ENCODE assay signal across 24 cellular contexts in the genomic region with DNA sequence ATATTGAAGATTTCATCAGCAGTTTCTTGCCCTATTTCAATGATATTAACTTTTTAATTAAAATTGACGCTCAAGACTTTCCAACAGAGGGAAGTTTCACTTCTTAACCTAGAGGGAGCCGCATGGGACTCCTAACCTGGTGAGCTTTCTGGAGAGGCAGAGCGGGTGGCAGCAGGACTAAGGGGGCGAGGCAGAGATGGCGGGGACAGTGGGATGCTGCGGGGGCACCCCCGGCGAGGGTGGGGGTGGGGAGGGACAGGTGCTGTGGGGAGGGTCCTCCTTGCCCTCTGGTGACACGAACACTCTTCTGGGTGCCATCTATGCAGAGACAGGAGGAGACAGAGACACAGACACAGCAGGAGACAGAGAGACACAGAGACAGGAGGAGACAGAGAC.
DNase-seq lines count a peak whose midpoint lies in the region; ATAC-seq and TF ChIP-seq lines count a peak whose summit lies in the region.
"Had no signal": no experiment of that assay in that cellular context is flagged by ENCODE, and none has a peak within 500 bp of the region (broad histone marks: within the 10 kb centered on the region; RNA-seq: fewer than 3 reads in every experiment).

No MANE protein-coding gene starts in this region.

- H3K27me3 ChIP-seq in naive thymus-derived CD4-positive, alpha-beta T cell (ENCODE audit: control insufficient read depth in 2 of 2, insufficient read depth in 2 of 2, low read length in 2 of 2), result peaks cover 0 to 5% of the 10 kb centered on the region in 2 donors
- H3K27me3 ChIP-seq: BE2C had no signal

- no peaks in the 10 kb centered on the region for H3K9me3 ChIP-seq in naive thymus-derived CD4-positive, alpha-beta T cell (ENCODE audit: control insufficient read depth in 2 of 3, low read length in 3 of 3)
- H3K9me3 ChIP-seq: A549, BE2C, right lobe of liver, SK-N-SH had no signal

- H3K4me3 Mint-ChIP-seq in activated naive CD8-positive, alpha-beta T cell treated with anti-CD3 and anti-CD28 coated beads, Interleukin-2, amount 10 ng/mL, durations not matched to agents 7 days and 5 days, result peak overlapping the region; percentile 52
- no peak overlapping the region for H3K4me3 Mint-ChIP-seq in activated naive CD8-positive, alpha-beta T cell treated with anti-CD3 and anti-CD28 coated beads, Interleukin-2, amount 50 U/mL, for 24 hours
- peak overlapping the region; percentile 43 to 72 (median 66) for H3K4me3 Mint-ChIP-seq in brain
- peak overlapping the region in 8 of 10 donors; percentile 10 to 80 (median 64) for H3K4me3 Mint-ChIP-seq in naive thymus-derived CD4-positive, alpha-beta T cell
- peak overlapping the region; percentile 42 to 48 for H3K4me3 Mint-ChIP-seq in stimulated activated naive B cell treated with anti-CD40 and anti-IgM and Interleukin-4, amounts not matched to agents 10 μg/mL and 1 μg/mL and 100 μg/mL, for 72 hours
- H3K4me3 Mint-ChIP-seq: activated CD8-positive, alpha-beta T cell treated with anti-CD3 and anti-CD28 coated beads, Interleukin-2, amount 10 ng/mL, durations not matched to agents 7 days and 5 days; activated naive CD4-positive, alpha-beta T cell treated with anti-CD3 and anti-CD28 coated beads, Interleukin-2, amount 10 ng/mL, durations not matched to agents 7 days and 5 days; activated T-cell treated with anti-CD3 and anti-CD28 coated beads, Interleukin-2, amount 50 U/mL, for 24 hours had no signal

- H3K36me3 ChIP-seq in naive thymus-derived CD4-positive, alpha-beta T cell (ENCODE audit: control insufficient read depth in 2 of 3, insufficient read depth in 3 of 3, low read length in 3 of 3), result no peaks in the 10 kb centered on the region
- H3K36me3 ChIP-seq: BE2C, right lobe of liver had no signal

- no peak overlapping the region for H3K27ac ChIP-seq in naive thymus-derived CD4-positive, alpha-beta T cell (ENCODE audit: low read depth, low read length)
- H3K27ac ChIP-seq: A549, parathyroid adenoma, right lobe of liver had no signal

- peaks cover 2% of the 10 kb centered on the region for H3K4me1 Mint-ChIP-seq in activated naive CD8-positive, alpha-beta T cell treated with anti-CD3 and anti-CD28 coated beads, Interleukin-2, amount 10 ng/mL, durations not matched to agents 7 days and 5 days
- H3K4me1 Mint-ChIP-seq in activated naive CD8-positive, alpha-beta T cell treated with anti-CD3 and anti-CD28 coated beads, Interleukin-2, amount 50 U/mL, for 24 hours, result peaks cover 3% of the 10 kb centered on the region
- H3K4me1 Mint-ChIP-seq in brain, result peaks cover 10% of the 10 kb centered on the region
- H3K4me1 Mint-ChIP-seq in naive thymus-derived CD4-positive, alpha-beta T cell, result peaks cover 0 to 10% (median 8%) of the 10 kb centered on the region in 7 donors
- H3K4me1 Mint-ChIP-seq in stimulated activated naive B cell treated with anti-CD40 and anti-IgM and Interleukin-4, amounts not matched to agents 10 μg/mL and 1 μg/mL and 100 μg/mL, for 72 hours, result peaks cover 11 to 12% of the 10 kb centered on the region in 2 donors

- no peaks in the 10 kb centered on the region for H3K36me3 Mint-ChIP-seq in activated naive CD8-positive, alpha-beta T cell treated with anti-CD3 and anti-CD28 coated beads, Interleukin-2, amount 10 ng/mL, durations not matched to agents 7 days and 5 days
- no peaks in the 10 kb centered on the region for H3K36me3 Mint-ChIP-seq in activated naive CD8-positive, alpha-beta T cell treated with anti-CD3 and anti-CD28 coated beads, Interleukin-2, amount 50 U/mL, for 24 hours (ENCODE audit: low read depth)
- no peaks in the 10 kb centered on the region for H3K36me3 Mint-ChIP-seq in brain
- peaks cover 0 to 5% (median 0%) of the 10 kb centered on the region in 5 donors for H3K36me3 Mint-ChIP-seq in naive thymus-derived CD4-positive, alpha-beta T cell
- H3K36me3 Mint-ChIP-seq in stimulated activated naive B cell treated with anti-CD40 and anti-IgM and Interleukin-4, amounts not matched to agents 10 μg/mL and 1 μg/mL and 100 μg/mL, for 72 hours, result peaks cover 0 to 3% of the 10 kb centered on the region in 2 donors
- H3K36me3 Mint-ChIP-seq: activated naive CD4-positive, alpha-beta T cell treated with anti-CD3 and anti-CD28 coated beads, Interleukin-2, amount 10 ng/mL, durations not matched to agents 7 days and 5 days; IgD-negative memory B cell had no signal

- CTCF ChIA-PET in naive thymus-derived CD4-positive, alpha-beta T cell (lab: Charles Lee), result no interaction called here

- peaks cover 31% of the 10 kb centered on the region for H3K27me3 Mint-ChIP-seq in activated naive CD8-positive, alpha-beta T cell treated with anti-CD3 and anti-CD28 coated beads, Interleukin-2, amount 10 ng/mL, durations not matched to agents 7 days and 5 days
- peaks cover 39% of the 10 kb centered on the region for H3K27me3 Mint-ChIP-seq in activated naive CD8-positive, alpha-beta T cell treated with anti-CD3 and anti-CD28 coated beads, Interleukin-2, amount 50 U/mL, for 24 hours
- H3K27me3 Mint-ChIP-seq in brain, result peaks cover 75% of the 10 kb centered on the region
- H3K27me3 Mint-ChIP-seq in naive thymus-derived CD4-positive, alpha-beta T cell, result peaks cover 32 to 49% (median 35%) of the 10 kb centered on the region in 5 donors
- H3K27me3 Mint-ChIP-seq in stimulated activated naive B cell treated with anti-CD40 and anti-IgM and Interleukin-4, amounts not matched to agents 10 μg/mL and 1 μg/mL and 100 μg/mL, for 72 hours, result peaks cover 72 to 81% of the 10 kb centered on the region in 2 donors

- H3K4me1 ChIP-seq in naive thymus-derived CD4-positive, alpha-beta T cell (ENCODE audit: control insufficient read depth in 2 of 2, insufficient read depth in 2 of 2, low read length in 2 of 2), result no peaks in the 10 kb centered on the region
- H3K4me1 ChIP-seq: A549, BE2C, parathyroid adenoma, right lobe of liver had no signal

- H3K4me3 ChIP-seq in naive thymus-derived CD4-positive, alpha-beta T cell (ENCODE audit: low read length), result no peak overlapping the region
- H3K4me3 ChIP-seq: A549, right lobe of liver had no signal

- no peaks in the 10 kb centered on the region for H3K9me3 Mint-ChIP-seq in activated naive CD8-positive, alpha-beta T cell treated with anti-CD3 and anti-CD28 coated beads, Interleukin-2, amount 10 ng/mL, durations not matched to agents 7 days and 5 days
- no peaks in the 10 kb centered on the region for H3K9me3 Mint-ChIP-seq in activated naive CD8-positive, alpha-beta T cell treated with anti-CD3 and anti-CD28 coated beads, Interleukin-2, amount 50 U/mL, for 24 hours
- peaks cover 0 to 21% (median 4%) of the 10 kb centered on the region in 5 experiments for H3K9me3 Mint-ChIP-seq in brain
- peaks cover 0 to 2% (median 0%) of the 10 kb centered on the region in 11 donors for H3K9me3 Mint-ChIP-seq in naive thymus-derived CD4-positive, alpha-beta T cell
- peaks cover 2 to 6% of the 10 kb centered on the region in 2 donors for H3K9me3 Mint-ChIP-seq in stimulated activated naive B cell treated with anti-CD40 and anti-IgM and Interleukin-4, amounts not matched to agents 10 μg/mL and 1 μg/mL and 100 μg/mL, for 72 hours
- H3K9me3 Mint-ChIP-seq: activated naive CD4-positive, alpha-beta T cell treated with anti-CD3 and anti-CD28 coated beads, Interleukin-2, amount 10 ng/mL, durations not matched to agents 7 days and 5 days; activated T-cell treated with anti-CD3 and anti-CD28 coated beads, Interleukin-2, amount 50 U/mL, for 24 hours; IgD-negative memory B cell had no signal

- intact Hi-C loops in naive thymus-derived CD4-positive, alpha-beta T cell (cut with micrococcal nuclease), result no loop called here

- no peak for TF ChIP-seq CTCF in brain (conservative IDR thresholded peaks at IDR 0.05)

- DNase-seq in activated naive CD8-positive, alpha-beta T cell treated with anti-CD3 and anti-CD28 coated beads, Interleukin-2, amount 10 ng/mL, durations not matched to agents 7 days and 5 days, result no peak
- DNase-seq in activated naive CD8-positive, alpha-beta T cell treated with anti-CD3 and anti-CD28 coated beads, Interleukin-2, amount 50 U/mL, for 24 hours, result no peak
- no peak for DNase-seq in naive thymus-derived CD4-positive, alpha-beta T cell
- DNase-seq in stimulated activated naive B cell treated with anti-CD40 and anti-IgM and Interleukin-4, amounts not matched to agents 10 μg/mL and 1 μg/mL and 100 μg/mL, for 72 hours, result no peak
- DNase-seq in cerebellar nuclear complex (lab: John Stamatoyannopoulos, UW) (no peak), NCI-H1105 (lab: John Stamatoyannopoulos, UW) (no peak)
- DNase-seq: activated CD8-positive, alpha-beta T cell treated with anti-CD3 and anti-CD28 coated beads, Interleukin-2, amount 10 ng/mL, durations not matched to agents 7 days and 5 days; activated naive CD4-positive, alpha-beta T cell treated with anti-CD3 and anti-CD28 coated beads, Interleukin-2, amount 10 ng/mL, durations not matched to agents 7 days and 5 days; BE2C; foreskin melanocyte; GOT3; NCI-H1417; NCI-H2171; NCI-H524; SK-N-SH; stimulated activated CD4-positive, alpha-beta T cell treated with anti-CD3 and anti-CD28 coated beads, Interleukin-15, amount 100 ng/mL, for 24 hours; T-helper 9 cell had no signal

- no peak for ATAC-seq in activated naive CD8-positive, alpha-beta T cell treated with anti-CD3 and anti-CD28 coated beads, Interleukin-2, amount 10 ng/mL, durations not matched to agents 7 days and 5 days (ENCODE audit: low read depth)
- ATAC-seq in activated naive CD8-positive, alpha-beta T cell treated with anti-CD3 and anti-CD28 coated beads, Interleukin-2, amount 50 U/mL, for 24 hours, result no peak
- ATAC-seq in naive thymus-derived CD4-positive, alpha-beta T cell, result no peak
- ATAC-seq in stimulated activated naive B cell treated with anti-CD40 and anti-IgM and Interleukin-4, amounts not matched to agents 10 μg/mL and 1 μg/mL and 100 μg/mL, for 72 hours (replicated peaks), result no peak
- ATAC-seq in GM19452 (IDR thresholded peaks at IDR 0.05; ENCODE audit: unreplicated experiment), result no peak
- ATAC-seq: right lobe of liver had no signal

- H3K27ac Mint-ChIP-seq in activated naive CD8-positive, alpha-beta T cell treated with anti-CD3 and anti-CD28 coated beads, Interleukin-2, amount 10 ng/mL, durations not matched to agents 7 days and 5 days, result no peak overlapping the region
- H3K27ac Mint-ChIP-seq in activated naive CD8-positive, alpha-beta T cell treated with anti-CD3 and anti-CD28 coated beads, Interleukin-2, amount 50 U/mL, for 24 hours, result no peak overlapping the region
- H3K27ac Mint-ChIP-seq in brain, result peak overlapping the region in 1 of 5 experiments; percentile 41
- H3K27ac Mint-ChIP-seq in naive thymus-derived CD4-positive, alpha-beta T cell, result no peak overlapping the region
- H3K27ac Mint-ChIP-seq in stimulated activated naive B cell treated with anti-CD40 and anti-IgM and Interleukin-4, amounts not matched to agents 10 μg/mL and 1 μg/mL and 100 μg/mL, for 72 hours, result peak overlapping the region; percentile 1
- H3K27ac Mint-ChIP-seq: activated CD8-positive, alpha-beta T cell treated with anti-CD3 and anti-CD28 coated beads, Interleukin-2, amount 10 ng/mL, durations not matched to agents 7 days and 5 days; activated naive CD4-positive, alpha-beta T cell treated with anti-CD3 and anti-CD28 coated beads, Interleukin-2, amount 10 ng/mL, durations not matched to agents 7 days and 5 days; activated T-cell treated with anti-CD3 and anti-CD28 coated beads, Interleukin-2, amount 50 U/mL, for 24 hours; IgD-negative memory B cell had no signal

- POLR2A ChIA-PET in activated naive CD8-positive, alpha-beta T cell treated with anti-CD3 and anti-CD28 coated beads, Interleukin-2, amount 10 ng/mL, durations not matched to agents 7 days and 5 days (lab: Charles Lee), result no interaction called here
- POLR2A ChIA-PET in naive thymus-derived CD4-positive, alpha-beta T cell (lab: Charles Lee), result no interaction called here
